ENCODE assay signal across 1 cellular context in the genomic region with DNA sequence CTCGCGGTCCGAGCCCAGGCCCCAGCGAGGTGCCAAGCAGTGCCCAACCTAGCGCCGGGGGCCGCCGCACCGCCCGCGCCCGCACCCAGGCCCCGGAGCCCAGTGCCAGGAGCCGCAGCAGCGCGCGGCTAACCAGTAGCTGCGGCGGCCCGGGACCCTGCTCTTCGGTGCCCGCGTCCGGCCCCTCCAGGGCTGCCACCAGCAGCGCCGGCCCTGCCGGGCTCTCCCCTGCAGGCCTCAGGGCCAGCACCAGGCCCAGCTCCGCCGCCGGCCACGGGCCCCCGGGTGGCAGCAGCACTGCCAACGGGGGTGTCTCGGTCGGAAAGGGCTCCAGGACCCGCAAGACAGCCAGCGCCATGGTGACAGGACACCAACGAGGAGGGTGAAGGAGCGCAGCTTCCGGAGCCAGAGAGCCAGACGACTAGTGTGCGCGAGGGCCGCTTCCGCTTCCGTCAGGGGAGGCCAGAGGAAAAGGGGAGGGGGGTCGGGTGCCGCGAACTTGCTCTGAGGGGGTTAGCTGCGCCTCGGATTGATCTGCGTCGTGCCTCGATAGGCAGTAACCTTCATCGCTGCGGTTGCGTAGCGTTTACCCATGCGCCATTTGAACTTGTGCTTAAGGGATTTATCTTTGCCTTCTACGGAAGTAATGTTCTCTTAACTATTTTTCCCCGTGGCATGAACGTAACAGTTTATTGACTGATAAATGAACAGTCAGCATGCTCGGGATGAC.
A peak's percentile ranks its signal among the peaks of the same experiment; 100 is the strongest.
TF ChIP-seq lines count a peak whose summit lies in the region.

A gene with protein sequence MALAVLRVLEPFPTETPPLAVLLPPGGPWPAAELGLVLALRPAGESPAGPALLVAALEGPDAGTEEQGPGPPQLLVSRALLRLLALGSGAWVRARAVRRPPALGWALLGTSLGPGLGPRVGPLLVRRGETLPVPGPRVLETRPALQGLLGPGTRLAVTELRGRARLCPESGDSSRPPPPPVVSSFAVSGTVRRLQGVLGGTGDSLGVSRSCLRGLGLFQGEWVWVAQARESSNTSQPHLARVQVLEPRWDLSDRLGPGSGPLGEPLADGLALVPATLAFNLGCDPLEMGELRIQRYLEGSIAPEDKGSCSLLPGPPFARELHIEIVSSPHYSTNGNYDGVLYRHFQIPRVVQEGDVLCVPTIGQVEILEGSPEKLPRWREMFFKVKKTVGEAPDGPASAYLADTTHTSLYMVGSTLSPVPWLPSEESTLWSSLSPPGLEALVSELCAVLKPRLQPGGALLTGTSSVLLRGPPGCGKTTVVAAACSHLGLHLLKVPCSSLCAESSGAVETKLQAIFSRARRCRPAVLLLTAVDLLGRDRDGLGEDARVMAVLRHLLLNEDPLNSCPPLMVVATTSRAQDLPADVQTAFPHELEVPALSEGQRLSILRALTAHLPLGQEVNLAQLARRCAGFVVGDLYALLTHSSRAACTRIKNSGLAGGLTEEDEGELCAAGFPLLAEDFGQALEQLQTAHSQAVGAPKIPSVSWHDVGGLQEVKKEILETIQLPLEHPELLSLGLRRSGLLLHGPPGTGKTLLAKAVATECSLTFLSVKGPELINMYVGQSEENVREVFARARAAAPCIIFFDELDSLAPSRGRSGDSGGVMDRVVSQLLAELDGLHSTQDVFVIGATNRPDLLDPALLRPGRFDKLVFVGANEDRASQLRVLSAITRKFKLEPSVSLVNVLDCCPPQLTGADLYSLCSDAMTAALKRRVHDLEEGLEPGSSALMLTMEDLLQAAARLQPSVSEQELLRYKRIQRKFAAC (minus strand): TSS at position 389 of the 730 bp plus-strand sequence. CDS start 31 bp downstream, at position 358.

TF ChIP-seq in GM12878, 131 proteins besides CTCF, POLR2A, EP300 and RAD21 (continued from another document and continues in another):
- TF ChIP-seq, protein P1, sequence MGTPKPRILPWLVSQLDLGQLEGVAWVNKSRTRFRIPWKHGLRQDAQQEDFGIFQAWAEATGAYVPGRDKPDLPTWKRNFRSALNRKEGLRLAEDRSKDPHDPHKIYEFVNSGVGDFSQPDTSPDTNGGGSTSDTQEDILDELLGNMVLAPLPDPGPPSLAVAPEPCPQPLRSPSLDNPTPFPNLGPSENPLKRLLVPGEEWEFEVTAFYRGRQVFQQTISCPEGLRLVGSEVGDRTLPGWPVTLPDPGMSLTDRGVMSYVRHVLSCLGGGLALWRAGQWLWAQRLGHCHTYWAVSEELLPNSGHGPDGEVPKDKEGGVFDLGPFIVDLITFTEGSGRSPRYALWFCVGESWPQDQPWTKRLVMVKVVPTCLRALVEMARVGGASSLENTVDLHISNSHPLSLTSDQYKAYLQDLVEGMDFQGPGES (IDR thresholded peaks at IDR 0.05): no peak
- TF ChIP-seq CBX3 (IDR thresholded peaks at IDR 0.05; ENCODE audit: borderline replicate concordance, low read depth): no peak
- TF ChIP-seq BMI1 (IDR thresholded peaks at IDR 0.05; ENCODE audit: borderline replicate concordance): no peak
- no peak for TF ChIP-seq ZBTB4 (CRISPR knock-in tag; IDR thresholded peaks at IDR 0.05)
- TF ChIP-seq LARP7 (IDR thresholded peaks at IDR 0.05): peak; percentile 94
- TF ChIP-seq RBBP5 (conservative IDR thresholded peaks at IDR 0.05): no peak
- TF ChIP-seq, protein P2, sequence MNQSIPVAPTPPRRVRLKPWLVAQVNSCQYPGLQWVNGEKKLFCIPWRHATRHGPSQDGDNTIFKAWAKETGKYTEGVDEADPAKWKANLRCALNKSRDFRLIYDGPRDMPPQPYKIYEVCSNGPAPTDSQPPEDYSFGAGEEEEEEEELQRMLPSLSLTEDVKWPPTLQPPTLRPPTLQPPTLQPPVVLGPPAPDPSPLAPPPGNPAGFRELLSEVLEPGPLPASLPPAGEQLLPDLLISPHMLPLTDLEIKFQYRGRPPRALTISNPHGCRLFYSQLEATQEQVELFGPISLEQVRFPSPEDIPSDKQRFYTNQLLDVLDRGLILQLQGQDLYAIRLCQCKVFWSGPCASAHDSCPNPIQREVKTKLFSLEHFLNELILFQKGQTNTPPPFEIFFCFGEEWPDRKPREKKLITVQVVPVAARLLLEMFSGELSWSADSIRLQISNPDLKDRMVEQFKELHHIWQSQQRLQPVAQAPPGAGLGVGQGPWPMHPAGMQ (IDR thresholded peaks at IDR 0.05; ENCODE audit: borderline replicate concordance): no peak
- no peak; the same call in 1 of the 2 replicates for TF ChIP-seq ZNF207 (IDR thresholded peaks at IDR 0.05; ENCODE audit: borderline replicate concordance)
- peak in 1 of 2 experiments; percentile 54; a peak in 1 of 3 replicates for TF ChIP-seq EGR1 (IDR thresholded peaks at IDR 0.05; ENCODE audit: borderline replicate concordance in 1 of 2, low read depth in 2 of 2, low read length in 2 of 2)
- TF ChIP-seq, protein P3, sequence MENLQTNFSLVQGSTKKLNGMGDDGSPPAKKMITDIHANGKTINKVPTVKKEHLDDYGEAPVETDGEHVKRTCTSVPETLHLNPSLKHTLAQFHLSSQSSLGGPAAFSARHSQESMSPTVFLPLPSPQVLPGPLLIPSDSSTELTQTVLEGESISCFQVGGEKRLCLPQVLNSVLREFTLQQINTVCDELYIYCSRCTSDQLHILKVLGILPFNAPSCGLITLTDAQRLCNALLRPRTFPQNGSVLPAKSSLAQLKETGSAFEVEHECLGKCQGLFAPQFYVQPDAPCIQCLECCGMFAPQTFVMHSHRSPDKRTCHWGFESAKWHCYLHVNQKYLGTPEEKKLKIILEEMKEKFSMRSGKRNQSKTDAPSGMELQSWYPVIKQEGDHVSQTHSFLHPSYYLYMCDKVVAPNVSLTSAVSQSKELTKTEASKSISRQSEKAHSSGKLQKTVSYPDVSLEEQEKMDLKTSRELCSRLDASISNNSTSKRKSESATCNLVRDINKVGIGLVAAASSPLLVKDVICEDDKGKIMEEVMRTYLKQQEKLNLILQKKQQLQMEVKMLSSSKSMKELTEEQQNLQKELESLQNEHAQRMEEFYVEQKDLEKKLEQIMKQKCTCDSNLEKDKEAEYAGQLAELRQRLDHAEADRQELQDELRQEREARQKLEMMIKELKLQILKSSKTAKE (IDR thresholded peaks at IDR 0.05; ENCODE audit: low read depth, poor library complexity, severe bottlenecking): no peak
- TF ChIP-seq CEBPZ (IDR thresholded peaks at IDR 0.05; ENCODE audit: low read depth, low read length): no peak
- TF ChIP-seq, protein P4, sequence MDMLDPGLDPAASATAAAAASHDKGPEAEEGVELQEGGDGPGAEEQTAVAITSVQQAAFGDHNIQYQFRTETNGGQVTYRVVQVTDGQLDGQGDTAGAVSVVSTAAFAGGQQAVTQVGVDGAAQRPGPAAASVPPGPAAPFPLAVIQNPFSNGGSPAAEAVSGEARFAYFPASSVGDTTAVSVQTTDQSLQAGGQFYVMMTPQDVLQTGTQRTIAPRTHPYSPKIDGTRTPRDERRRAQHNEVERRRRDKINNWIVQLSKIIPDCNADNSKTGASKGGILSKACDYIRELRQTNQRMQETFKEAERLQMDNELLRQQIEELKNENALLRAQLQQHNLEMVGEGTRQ (IDR thresholded peaks at IDR 0.05; ENCODE audit: borderline replicate concordance, low read depth, low read length): no peak
- no peak; the same call in 1 of the 2 replicates for TF ChIP-seq ATF2 (IDR thresholded peaks at IDR 0.05; ENCODE audit: low read length)
- no peak for TF ChIP-seq RFX5 (IDR thresholded peaks at IDR 0.05; ENCODE audit: low read depth, low read length)
- TF ChIP-seq SUZ12 (IDR thresholded peaks at IDR 0.05; ENCODE audit: unreplicated experiment): no peak
- no peak for TF ChIP-seq ZNF384 (IDR thresholded peaks at IDR 0.05; ENCODE audit: borderline replicate concordance, low read depth, low read length)
- TF ChIP-seq NKRF (conservative IDR thresholded peaks at IDR 0.05): peak; percentile 95
- peak; percentile 87 for TF ChIP-seq TAF1 (IDR thresholded peaks at IDR 0.05; ENCODE audit: borderline replicate concordance, low read depth, low read length)
- no peak for TF ChIP-seq MYB (IDR thresholded peaks at IDR 0.05; ENCODE audit: borderline replicate concordance, low read depth, low read length)
- TF ChIP-seq ATF7 (IDR thresholded peaks at IDR 0.05; ENCODE audit: low read depth): 0 out of 2 replicates have a peak, but pooled peaks have one; percentile 31
- no peak for TF ChIP-seq SMC3 (IDR thresholded peaks at IDR 0.05; ENCODE audit: borderline replicate concordance, low read length)
- 0 out of 2 replicates have a peak, but pooled peaks have one; percentile 45 for TF ChIP-seq DPF2 (IDR thresholded peaks at IDR 0.05)
- peak; percentile 48 for TF ChIP-seq PKNOX1 (IDR thresholded peaks at IDR 0.05)
- no peak for TF ChIP-seq KDM1A (IDR thresholded peaks at IDR 0.05; ENCODE audit: borderline replicate concordance)
- no peak for TF ChIP-seq ZSCAN29 (IDR thresholded peaks at IDR 0.05)
- TF ChIP-seq ZNF217 (IDR thresholded peaks at IDR 0.05): 0 out of 2 replicates have a peak, but pooled peaks have one; percentile 54
- TF ChIP-seq TCF7 (IDR thresholded peaks at IDR 0.05; ENCODE audit: borderline replicate concordance): no peak
- no peak for TF ChIP-seq HDAC2 (IDR thresholded peaks at IDR 0.05)
- peak; percentile 73 for TF ChIP-seq IKZF1 (conservative IDR thresholded peaks at IDR 0.05)
- no peak for TF ChIP-seq CEBPB (IDR thresholded peaks at IDR 0.05; ENCODE audit: borderline replicate concordance in 1 of 2, low read depth in 2 of 2, low read length in 2 of 2)
